Comparison of ENCODE assay signal across 2 cellular contexts in the genomic region with DNA sequence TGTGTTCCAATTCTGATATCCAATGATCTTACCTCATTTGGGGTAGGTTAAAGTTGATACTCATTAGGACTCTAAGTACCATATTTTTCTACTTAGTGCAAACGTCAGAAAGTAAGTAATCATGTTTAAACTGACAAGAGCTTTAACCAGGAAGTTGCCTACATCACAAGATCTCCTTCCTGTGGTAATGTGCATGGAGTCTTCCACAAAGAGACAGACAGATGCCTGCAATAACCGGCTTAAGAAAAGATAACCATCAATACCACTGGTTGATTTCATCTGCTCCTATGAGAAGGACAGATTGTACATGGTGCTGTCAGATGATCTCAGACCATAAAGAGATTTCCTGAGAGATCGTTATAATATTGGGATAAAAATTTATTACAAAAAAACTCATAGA. TPM values are rescaled to one million over a fixed set of nuclear protein-coding genes. Genes with fewer than 3 reads are reported as not detected.
"Had no signal": no experiment of that assay in that cellular context is flagged by ENCODE, and none has a peak within 500 bp of the region (broad histone marks: within the 10 kb centered on the region; RNA-seq: fewer than 3 reads in every experiment).

No MANE protein-coding gene starts in this region.

RNA-seq across cellular contexts. Expression of a gene that starts 33.5 kb away (rescaled TPM):
- total RNA-seq: SJSA1 had no signal
- polyA plus RNA-seq: SK-N-SH had no signal
